ENCODE assay signal across 23 cellular contexts in the genomic region with DNA sequence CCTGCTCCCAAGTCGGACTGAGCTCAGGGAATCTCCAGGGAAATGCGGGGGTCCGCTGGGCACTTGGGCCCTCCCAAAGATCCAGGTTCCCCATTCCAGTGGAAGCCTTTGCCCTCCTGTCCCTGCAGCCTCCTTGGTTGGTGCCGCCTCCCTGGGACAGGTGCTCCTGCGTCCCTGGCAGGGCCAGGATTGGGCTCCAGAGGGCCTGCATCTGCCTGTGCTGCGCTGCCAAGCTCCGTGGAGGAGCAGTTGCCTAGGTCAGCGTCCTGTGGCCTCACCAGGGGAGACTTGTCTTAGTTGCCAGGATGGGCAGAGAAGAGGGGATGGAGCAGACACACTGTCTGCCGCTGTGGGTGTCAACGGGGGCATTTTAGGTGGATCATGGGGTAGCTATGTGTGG.
A peak's percentile ranks its signal among the peaks of the same experiment; 100 is the strongest.
DNase-seq lines count a peak whose midpoint lies in the region; ATAC-seq, FAIRE-seq and TF ChIP-seq lines count a peak whose summit lies in the region.
"Had no signal": no experiment of that assay in that cellular context is flagged by ENCODE, and none has a peak within 500 bp of the region (broad histone marks: within the 10 kb centered on the region; RNA-seq: fewer than 3 reads in every experiment).

No MANE protein-coding gene starts in this region.

- ATAC-seq in HepG2 (no peak), right lobe of liver (no peak)
- ATAC-seq in activated T-cell treated with anti-CD3 and anti-CD28 coated beads, Interleukin-2, amount 50 U/mL, for 72 hours (replicated peaks in 1 of 2): no peak
- ATAC-seq: A549, GM12878, GM23338 had no signal

- H3K36me3 ChIP-seq in HepG2 (replicated peaks in 1 of 2; ENCODE audit: control insufficient read depth in 1 of 2, insufficient read depth in 2 of 2, low read length in 2 of 2): peaks cover 24 to 71% of the 10 kb centered on the region in 2 experiments
- H3K36me3 ChIP-seq in right lobe of liver: no peaks in the 10 kb centered on the region
- peaks cover 4% of the 10 kb centered on the region for H3K36me3 ChIP-seq in endodermal cell (ENCODE audit: control insufficient read depth, insufficient read depth, low read length)
- H3K36me3 ChIP-seq in parathyroid adenoma (ENCODE audit: control insufficient read depth, insufficient read depth, low read length): no peaks in the 10 kb centered on the region

- peak overlapping the region; percentile 73 for H3K27ac Mint-ChIP-seq in endodermal cell
- H3K27ac Mint-ChIP-seq in Calu3 (ENCODE audit: unreplicated experiment): no peak overlapping the region
- H3K27ac Mint-ChIP-seq in activated T-cell treated with anti-CD3 and anti-CD28 coated beads, Interleukin-2, amount 50 U/mL, for 72 hours: no peak overlapping the region
- H3K27ac Mint-ChIP-seq: CD4-positive, alpha-beta T cell; GM23338 had no signal

- TF ChIP-seq CTCF in HepG2 (CRISPR knock-in tag; IDR thresholded peaks at IDR 0.05) (no peak), right lobe of liver (IDR thresholded peaks at IDR 0.05) (no peak), endodermal cell (conservative IDR thresholded peaks at IDR 0.05) (no peak), parathyroid adenoma (IDR thresholded peaks at IDR 0.05) (no peak), Calu3 (IDR thresholded peaks at IDR 0.05; ENCODE audit: unreplicated experiment) (no peak)

- H4K20me1 ChIP-seq in HepG2 (ENCODE audit: insufficient read depth, low read length): peaks cover 11% of the 10 kb centered on the region

- H3K4me3 ChIP-seq in HepG2 (replicated peaks in 1 of 3; ENCODE audit: insufficient read depth in 1 of 3, low read depth in 2 of 3, low read length in 3 of 3) (no peak overlapping the region), right lobe of liver (no peak overlapping the region), endodermal cell (ENCODE audit: low read length) (no peak overlapping the region), parathyroid adenoma (ENCODE audit: low read depth, low read length) (no peak overlapping the region)
- H3K4me3 ChIP-seq: A549; BLaER1 treated with 17β-estradiol and CSF1 and Interleukin-3, amounts not matched to agents 10 nM and 100 nM; GM12878; GM23338; HAP-1 had no signal

- BruUV-seq in HepG2 (replicated peaks; lab: Mats Ljungman, UMichigan) (no TSS peak), Calu3 (replicated peaks; lab: Mats Ljungman, UMichigan) (no TSS peak)

- peaks cover 11% of the 10 kb centered on the region for H3K4me1 Mint-ChIP-seq in endodermal cell
- H3K4me1 Mint-ChIP-seq in Calu3 (ENCODE audit: low read depth, unreplicated experiment): no peaks in the 10 kb centered on the region
- H3K4me1 Mint-ChIP-seq in activated T-cell treated with anti-CD3 and anti-CD28 coated beads, Interleukin-2, amount 50 U/mL, for 72 hours (ENCODE audit: low read depth): peaks cover 25% of the 10 kb centered on the region
- H3K4me1 Mint-ChIP-seq: CD14-positive monocyte had no signal

- H3K4me3 Mint-ChIP-seq in endodermal cell (no peak overlapping the region), Calu3 (ENCODE audit: low read depth, unreplicated experiment) (no peak overlapping the region)
- H3K4me3 Mint-ChIP-seq in activated T-cell treated with anti-CD3 and anti-CD28 coated beads, Interleukin-2, amount 50 U/mL, for 72 hours: no peak overlapping the region
- H3K4me3 Mint-ChIP-seq: CD14-positive monocyte; CD4-positive, alpha-beta T cell; CD8-positive, alpha-beta memory T cell; GM23338 had no signal

- H3K9ac ChIP-seq in HepG2 (ENCODE audit: insufficient read depth, low read depth, low read length) (no peak overlapping the region), endodermal cell (ENCODE audit: extremely low read depth, low read length, poor library complexity, severe bottlenecking) (no peak overlapping the region), parathyroid adenoma (no peak overlapping the region)
- H3K9ac ChIP-seq: BLaER1 treated with 17β-estradiol and CSF1 and Interleukin-3, amounts not matched to agents 10 nM and 100 nM had no signal

- no peak overlapping the region for H3K27ac ChIP-seq in HepG2 (ENCODE audit: extremely low read length, insufficient read depth, low read length)
- H3K27ac ChIP-seq in right lobe of liver: no peak overlapping the region
- no peak overlapping the region for H3K27ac ChIP-seq in endodermal cell (ENCODE audit: low read depth, low read length)
- H3K27ac ChIP-seq in parathyroid adenoma: peak overlapping the region; percentile 24
- H3K27ac ChIP-seq: A549; BLaER1 treated with 17β-estradiol and CSF1 and Interleukin-3, amounts not matched to agents 10 nM and 100 nM had no signal

- no peak overlapping the region for H2AFZ ChIP-seq in HepG2 (ENCODE audit: low read length)
- no peak overlapping the region for H2AFZ ChIP-seq in parathyroid adenoma
- H2AFZ ChIP-seq: GM23338 had no signal

- in situ Hi-C loops in HepG2 (cut with HindIII; ENCODE audit: extremely low pct_ligation_motif_present, low pct_unique_long_range_greater_than_20kb): no loop called here

- TF ChIP-seq POLR2A in HepG2 (IDR thresholded peaks at IDR 0.05; ENCODE audit: insufficient read depth in 1 of 2, low read depth in 2 of 2, low read length in 2 of 2): no peak
- no peak for TF ChIP-seq POLR2A in right lobe of liver (IDR thresholded peaks at IDR 0.05)

- H3K4me1 ChIP-seq in HepG2 (ENCODE audit: insufficient read depth, low read length) (peaks cover 36% of the 10 kb centered on the region), right lobe of liver (no peaks in the 10 kb centered on the region), endodermal cell (ENCODE audit: control insufficient read depth, insufficient read depth, low read length) (no peaks in the 10 kb centered on the region), parathyroid adenoma (peaks cover 43% of the 10 kb centered on the region)

- POLR2A ChIA-PET in HepG2 (lab: Yijun Ruan, JAX): no interaction called here

- H3K9me3 Mint-ChIP-seq in endodermal cell (no peaks in the 10 kb centered on the region), Calu3 (ENCODE audit: low read depth, unreplicated experiment) (no peaks in the 10 kb centered on the region)
- H3K9me3 Mint-ChIP-seq in activated T-cell treated with anti-CD3 and anti-CD28 coated beads, Interleukin-2, amount 50 U/mL, for 72 hours: no peaks in the 10 kb centered on the region
- H3K9me3 Mint-ChIP-seq: CD4-positive, alpha-beta T cell; CD8-positive, alpha-beta memory T cell; GM23338 had no signal

- H3K4me2 ChIP-seq in HepG2 (ENCODE audit: low read depth, low read length) (no peak overlapping the region), parathyroid adenoma (ENCODE audit: low read length) (no peak overlapping the region)
- H3K4me2 ChIP-seq: A549; BLaER1 treated with 17β-estradiol and CSF1 and Interleukin-3, amounts not matched to agents 10 nM and 100 nM; GM23338 had no signal

- H3K9me3 ChIP-seq in HepG2 (ENCODE audit: low read length): no peaks in the 10 kb centered on the region
- H3K9me3 ChIP-seq in right lobe of liver: no peaks in the 10 kb centered on the region
- H3K9me3 ChIP-seq in endodermal cell (ENCODE audit: control insufficient read depth, low read length): no peaks in the 10 kb centered on the region
- no peaks in the 10 kb centered on the region for H3K9me3 ChIP-seq in parathyroid adenoma (ENCODE audit: control insufficient read depth, low read length)
- H3K9me3 ChIP-seq: A549; BE2C; BLaER1 treated with 17β-estradiol and CSF1 and Interleukin-3, amounts not matched to agents 10 nM and 100 nM; HAP-1 had no signal

- H3K27me3 Mint-ChIP-seq in endodermal cell (ENCODE audit: insufficient read depth): no peaks in the 10 kb centered on the region
- H3K27me3 Mint-ChIP-seq in Calu3 (ENCODE audit: unreplicated experiment): no peaks in the 10 kb centered on the region
- no peaks in the 10 kb centered on the region for H3K27me3 Mint-ChIP-seq in activated T-cell treated with anti-CD3 and anti-CD28 coated beads, Interleukin-2, amount 50 U/mL, for 72 hours (ENCODE audit: low read depth)
- H3K27me3 Mint-ChIP-seq: CD4-positive, alpha-beta T cell; CD8-positive, alpha-beta memory T cell had no signal

- H3K36me3 Mint-ChIP-seq in endodermal cell (ENCODE audit: low read depth): peaks cover 26% of the 10 kb centered on the region
- H3K36me3 Mint-ChIP-seq in Calu3 (ENCODE audit: insufficient read depth, unreplicated experiment): peaks cover 5% of the 10 kb centered on the region
- H3K36me3 Mint-ChIP-seq in activated T-cell treated with anti-CD3 and anti-CD28 coated beads, Interleukin-2, amount 50 U/mL, for 72 hours (ENCODE audit: insufficient read depth in 2 of 2): peaks cover 2 to 12% of the 10 kb centered on the region in 2 donors

- no peak for TF ChIP-seq RAD21 in HepG2 (CRISPR knock-in tag; IDR thresholded peaks at IDR 0.05)

- H3K27me3 ChIP-seq in HepG2 (ENCODE audit: control insufficient read depth in 1 of 2, insufficient read depth in 2 of 2, low read length in 2 of 2) (no peaks in the 10 kb centered on the region), right lobe of liver (no peaks in the 10 kb centered on the region), endodermal cell (ENCODE audit: control insufficient read depth, insufficient read depth, low read length, poor library complexity, severe bottlenecking) (no peaks in the 10 kb centered on the region), parathyroid adenoma (ENCODE audit: control insufficient read depth, insufficient read depth, low read length) (no peaks in the 10 kb centered on the region)
- H3K27me3 ChIP-seq: BE2C; BLaER1 treated with 17β-estradiol and CSF1 and Interleukin-3, amounts not matched to agents 10 nM and 100 nM had no signal

- no peak for FAIRE-seq in HepG2 (lab: Jason Lieb, UNC)
- FAIRE-seq: A549, GM12878, GM19239 had no signal

- no peak for DNase-seq in HepG2 (ENCODE audit: low spot score)
- DNase-seq in right lobe of liver: no peak
- peak; percentile 56 for DNase-seq in endodermal cell
- DNase-seq in central memory CD4-positive, alpha-beta T cell: no peak
- DNase-seq in Calu3: no peak
- DNase-seq in activated T-cell treated with anti-CD3 and anti-CD28 coated beads, Interleukin-2, amount 50 U/mL, for 72 hours: no peak
- DNase-seq: 8988T; ACHN; AML-193; BE2C; CD4-positive, alpha-beta T cell; CD8-positive, alpha-beta memory T cell; DMS153; EL; GDM1 had no signal

- CTCF ChIA-PET in HepG2 (lab: Yijun Ruan, JAX; ENCODE audit: low intra/inter-chr PET ratio, low total read pairs): no interaction called here
- CTCF ChIA-PET in Calu3 (lab: Charles Lee): interaction anchor here (0.6 kb wide), 1 partner anchor 52 kb away, joined by 4 read pairs; no protein-coding TSS in a partner anchor

- H3K79me2 ChIP-seq in HepG2 (ENCODE audit: insufficient read depth, low read length) (peaks cover 39% of the 10 kb centered on the region), parathyroid adenoma (peaks cover 85% of the 10 kb centered on the region)

- 97% methylated on average over 9 of the region's 10 CpGs for WGBS in HepG2 (ENCODE audit: low lambda C conversion rate)
- 100% methylated on average over 1 of the region's 10 CpGs for WGBS in right lobe of liver (ENCODE audit: insufficient coverage, low coverage, low lambda C conversion rate, missing lambda C conversion rate)
- WGBS in endodermal cell (ENCODE audit: insufficient coverage in 1 of 2, insufficient read length in 1 of 2), 2 experiments: 88 to 91% methylated on average over 6 to 10 of the region's 10 CpGs

- TF ChIP-seq EP300 in HepG2 (IDR thresholded peaks at IDR 0.05; ENCODE audit: low read depth in 2 of 2, low read length in 2 of 2) (no peak), HepG2 (CRISPR knock-in tag; IDR thresholded peaks at IDR 0.05; ENCODE audit: borderline replicate concordance) (no peak)

- intact Hi-C loops in HepG2 (cut with micrococcal nuclease; ENCODE audit: unreplicated experiment): no loop called here
- intact Hi-C loops in right lobe of liver (cut with DNase I): no loop called here
- intact Hi-C loops in Calu3 (cut with micrococcal nuclease; ENCODE audit: unreplicated experiment): no loop called here
